ENCODE assay signal across 8 cellular contexts in genomic region chr3:16849240-16849639, GRCh38. TPM values are rescaled to one million over a fixed set of nuclear protein-coding genes. Genes with fewer than 3 reads are reported as not detected.
DNase-seq lines count a peak whose midpoint lies in the region; ATAC-seq lines count a peak whose summit lies in the region.

No MANE protein-coding gene starts in this region.

- peak; percentile 89 for ATAC-seq in HG03378 (IDR thresholded peaks at IDR 0.05; ENCODE audit: unreplicated experiment)
- peak; percentile 20 for ATAC-seq in left lobe of liver

- DNase-seq in NCI-H146 (lab: John Stamatoyannopoulos, UW) (peak; percentile 10), NCI-H146 treated with DMSO at 0.1 percent for 48 hours (lab: John Stamatoyannopoulos, UW; ENCODE audit: unreplicated experiment) (no peak), SIG-M5 (lab: John Stamatoyannopoulos, UW) (peak; percentile 31), left lobe of liver (ENCODE audit: low spot score) (no peak), NCI-H1930 (lab: John Stamatoyannopoulos, UW) (no peak)
- peak; percentile 18 to 65 (median 39) for DNase-seq in stimulated activated CD4-positive, alpha-beta T cell treated with anti-CD3 and anti-CD28 coated beads, TNF-alpha, amount 100 ng/mL, for 48 hours (ENCODE audit: low read depth in 3 of 3)

- peak overlapping the region; percentile 3 for H3K27ac ChIP-seq in angular gyrus (ENCODE audit: low read depth, low read length)

RNA-seq across cellular contexts. Expression of gene PLCL2, which starts 35.5 kb away (rescaled TPM):
- total RNA-seq in left lobe of liver: 5.6 TPM

Comparison
In these comparisons a context has a peak if more than half of its experiments do, and no peak if none do; other contexts are left out.
1. DNase-seq: peak in NCI-H146 (single experiment), SIG-M5 (single experiment) and stimulated activated CD4-positive, alpha-beta T cell treated with anti-CD3 and anti-CD28 coated beads, TNF-alpha, amount 100 ng/mL, for 48 hours (3 of 3); none in NCI-H146 treated with DMSO at 0.1 percent for 48 hours (single experiment), left lobe of liver (single experiment) and NCI-H1930 (0 of 2).